ENCODE assay signal across 9 cellular contexts in the genomic region with DNA sequence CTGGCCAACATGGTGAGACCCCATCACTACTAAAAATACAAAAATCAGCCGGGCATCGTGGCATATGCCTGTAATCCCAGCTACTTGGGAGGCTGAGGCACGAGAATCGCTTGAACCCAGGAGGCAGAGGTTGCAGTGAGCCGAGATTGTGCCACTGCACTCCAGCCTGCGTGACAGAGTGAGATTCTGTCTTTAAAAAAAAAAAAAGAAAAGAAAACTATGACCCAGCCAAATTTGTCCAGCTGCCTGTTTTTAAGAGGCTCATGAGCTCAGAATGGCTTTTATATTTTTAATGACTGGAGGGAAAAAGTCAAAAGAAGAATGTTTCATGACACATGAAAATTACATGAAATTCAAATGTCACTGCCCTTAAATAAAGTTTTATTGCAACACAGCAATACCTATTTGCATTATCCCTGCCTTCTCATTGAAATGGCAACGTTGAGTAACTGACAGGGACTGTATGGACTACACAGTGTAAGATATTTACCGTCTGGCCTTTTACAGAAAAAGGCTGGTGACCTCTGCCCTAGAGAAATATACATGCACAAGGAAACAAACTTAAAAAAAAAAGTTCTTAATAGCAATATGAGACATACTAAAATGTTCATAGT. TPM values are rescaled to one million over a fixed set of nuclear protein-coding genes. Genes with fewer than 3 reads are reported as not detected.
DNase-seq lines count a peak whose midpoint lies in the region; ATAC-seq and TF ChIP-seq lines count a peak whose summit lies in the region.
"Had no signal": no experiment of that assay in that cellular context is flagged by ENCODE, and none has a peak within 500 bp of the region (broad histone marks: within the 10 kb centered on the region; RNA-seq: fewer than 3 reads in every experiment).

No MANE protein-coding gene starts in this region.

- peaks cover 6% of the 10 kb centered on the region for H3K9me3 Mint-ChIP-seq in activated CD4-positive, alpha-beta T cell treated with anti-CD3 and anti-CD28 coated beads, Interleukin-2, amount 10 ng/mL, durations not matched to agents 7 days and 5 days

- TF ChIP-seq CTCF in right lobe of liver (IDR thresholded peaks at IDR 0.05) (no peak), testis (IDR thresholded peaks at IDR 0.05) (no peak), prostate gland (IDR thresholded peaks at IDR 0.05) (no peak)

- peak overlapping the region; percentile 56 for H3K27ac Mint-ChIP-seq in activated CD4-positive, alpha-beta T cell treated with anti-CD3 and anti-CD28 coated beads, Interleukin-2, amount 10 ng/mL, durations not matched to agents 7 days and 5 days

- peak overlapping the region; percentile 44 for H3K4me3 Mint-ChIP-seq in activated CD4-positive, alpha-beta T cell treated with anti-CD3 and anti-CD28 coated beads, Interleukin-2, amount 10 ng/mL, durations not matched to agents 7 days and 5 days

- H3K27me3 ChIP-seq in adipocyte (replicated peaks; ENCODE audit: control insufficient read depth, insufficient read depth, low read length) (no peaks in the 10 kb centered on the region), right lobe of liver (no peaks in the 10 kb centered on the region), testis (no peaks in the 10 kb centered on the region), prostate gland (replicated peaks; ENCODE audit: insufficient read depth) (no peaks in the 10 kb centered on the region)

- H3K4me1 ChIP-seq in adipocyte (ENCODE audit: control insufficient read depth, insufficient read depth, low read length) = peaks cover 54% of the 10 kb centered on the region
- peaks cover 0 to 16% (median 4%) of the 10 kb centered on the region in 4 donors for H3K4me1 ChIP-seq in right lobe of liver
- peaks cover 50% of the 10 kb centered on the region for H3K4me1 ChIP-seq in testis
- peaks cover 7% of the 10 kb centered on the region for H3K4me1 ChIP-seq in prostate gland (replicated peaks)

- H3K36me3 Mint-ChIP-seq in activated CD4-positive, alpha-beta T cell treated with anti-CD3 and anti-CD28 coated beads, Interleukin-2, amount 10 ng/mL, durations not matched to agents 7 days and 5 days (ENCODE audit: low read depth) = peaks cover 19% of the 10 kb centered on the region

- peak overlapping the region in 2 of 3 donors; percentile 41 to 52 for H3K27ac ChIP-seq in right lobe of liver
- peak overlapping the region; percentile 1 to 44 for H3K27ac ChIP-seq in testis
- no peak overlapping the region for H3K27ac ChIP-seq in prostate gland

- DNase-seq in activated CD4-positive, alpha-beta T cell treated with anti-CD3 and anti-CD28 coated beads, Interleukin-2, amount 10 ng/mL, durations not matched to agents 7 days and 5 days = no peak
- DNase-seq in activated CD4-positive, alpha-beta T cell treated with anti-CD3 and anti-CD28 coated beads, Interleukin-2, amount 50 U/mL, for 4 hours = no peak
- DNase-seq in adipocyte (ENCODE audit: low read depth) = no peak
- no peak for DNase-seq in right lobe of liver
- DNase-seq in testis = no peak
- DNase-seq in prostate gland (ENCODE audit: low spot score) = no peak
- DNase-seq in NCI-H345 treated with DMSO at 0.1 percent for 48 hours (lab: John Stamatoyannopoulos, UW; ENCODE audit: unreplicated experiment) = no peak
- DNase-seq in activated effector memory CD4-positive, alpha-beta T cell treated with anti-CD3 and anti-CD28 coated beads, Interleukin-2, amount 50 U/mL, for 16 hours = no peak
- DNase-seq: amygdala had no signal

- H3K9ac ChIP-seq in adipocyte (ENCODE audit: low read length) = peak overlapping the region; percentile 20

- H3K4me1 Mint-ChIP-seq in activated CD4-positive, alpha-beta T cell treated with anti-CD3 and anti-CD28 coated beads, Interleukin-2, amount 10 ng/mL, durations not matched to agents 7 days and 5 days = peaks cover 73% of the 10 kb centered on the region

- H3K36me3 ChIP-seq in adipocyte (ENCODE audit: control insufficient read depth, insufficient read depth, low read length, severe bottlenecking) = no peaks in the 10 kb centered on the region
- H3K36me3 ChIP-seq in right lobe of liver = no peaks in the 10 kb centered on the region
- no peaks in the 10 kb centered on the region for H3K36me3 ChIP-seq in testis (ENCODE audit: low read depth, missing control alignments)
- no peaks in the 10 kb centered on the region for H3K36me3 ChIP-seq in prostate gland

- 55% methylated on average over 8 of the region's 8 CpGs for WGBS in right lobe of liver (ENCODE audit: insufficient coverage, low coverage, low lambda C conversion rate, missing lambda C conversion rate)
- 53 to 57% methylated on average over 8 of the region's 8 CpGs for WGBS in testis, 2 donors
- 62% methylated on average over 8 of the region's 8 CpGs for WGBS in prostate gland

- no peaks in the 10 kb centered on the region for H3K9me3 ChIP-seq in adipocyte (ENCODE audit: control insufficient read depth, low read length)
- no peaks in the 10 kb centered on the region for H3K9me3 ChIP-seq in right lobe of liver
- no peaks in the 10 kb centered on the region for H3K9me3 ChIP-seq in testis
- no peaks in the 10 kb centered on the region for H3K9me3 ChIP-seq in prostate gland

- intact Hi-C loops in right lobe of liver (cut with DNase I) = no loop called here
- intact Hi-C loops in testis (cut with DNase I; ENCODE audit: low total_unique reads) = no loop called here
- intact Hi-C loops in prostate gland (cut with DNase I) = no loop called here

- ATAC-seq in right lobe of liver = peak; percentile 61 to 83 (median 66)

- POLR2A ChIA-PET in activated CD4-positive, alpha-beta T cell treated with anti-CD3 and anti-CD28 coated beads, Interleukin-2, amount 10 ng/mL, durations not matched to agents 7 days and 5 days (lab: Charles Lee) = no interaction called here

- H3K4me3 ChIP-seq in adipocyte (ENCODE audit: low read length) (peak overlapping the region; percentile 54), right lobe of liver (no peak overlapping the region), testis (no peak overlapping the region), prostate gland (no peak overlapping the region)

- TF ChIP-seq POLR2A in right lobe of liver (IDR thresholded peaks at IDR 0.05) (no peak), testis (IDR thresholded peaks at IDR 0.05) (no peak), prostate gland (IDR thresholded peaks at IDR 0.05) (no peak)

- no peaks in the 10 kb centered on the region for H3K27me3 Mint-ChIP-seq in activated CD4-positive, alpha-beta T cell treated with anti-CD3 and anti-CD28 coated beads, Interleukin-2, amount 10 ng/mL, durations not matched to agents 7 days and 5 days

- CTCF ChIA-PET in activated CD4-positive, alpha-beta T cell treated with anti-CD3 and anti-CD28 coated beads, Interleukin-2, amount 10 ng/mL, durations not matched to agents 7 days and 5 days (lab: Charles Lee) = interaction anchor here (1.0 to 1.4 kb wide), 2 partner anchors 17 to 87 kb away, joined by 3 read pairs; no protein-coding TSS in a partner anchor

RNA-seq across cellular contexts. Expression of gene SENP6, which starts 11.3 kb away (rescaled TPM):
- 10 to 100 TPM; 70.9 to 78.5 TPM for total RNA-seq in activated CD4-positive, alpha-beta T cell treated with anti-CD3 and anti-CD28 coated beads, Interleukin-2, amount 10 ng/mL, durations not matched to agents 7 days and 5 days
- 10 to 100 TPM; 21.8 to 43.4 (median 31.6) TPM for total RNA-seq in right lobe of liver
- 100 to 1,000 TPM; 151 to 152 TPM for total RNA-seq in testis
- polyA plus RNA-seq in testis (ENCODE audit: insufficient read depth, low read depth, low replicate concordance) = 42.7 TPM
- total RNA-seq in prostate gland = 10 to 100 TPM; 71.5 to 99.5 TPM

Comparison
In these comparisons a context has a peak if more than half of its experiments do, and no peak if none do; other contexts are left out.
1. H3K27ac ChIP-seq: peak in right lobe of liver (2 of 3) and testis (2 of 2); none in prostate gland (0 of 2).